ENCODE assay signal across 11 cellular contexts in the genomic region with DNA sequence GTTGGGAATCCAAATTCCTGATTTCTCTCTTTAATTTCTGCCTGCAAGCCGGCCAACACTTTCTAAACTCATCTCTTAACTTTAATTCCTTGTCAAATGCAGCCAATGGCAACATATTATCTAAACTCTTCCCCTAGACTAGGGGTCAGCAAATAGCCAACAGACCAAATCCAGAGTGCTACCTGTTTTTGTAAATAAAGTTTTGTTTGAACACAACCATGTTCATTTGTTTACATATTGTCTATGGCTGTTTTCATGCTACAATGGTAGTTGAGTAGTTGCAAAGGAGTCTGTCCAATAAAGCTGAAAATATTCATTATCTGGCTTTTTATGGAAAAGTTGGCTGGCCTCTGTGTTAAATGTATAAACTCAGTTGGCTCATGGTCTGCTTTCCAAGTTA. TPM values are rescaled to one million over a fixed set of nuclear protein-coding genes. Genes with fewer than 3 reads are reported as not detected.
"Had no signal": no experiment of that assay in that cellular context is flagged by ENCODE, and none has a peak within 500 bp of the region (broad histone marks: within the 10 kb centered on the region; RNA-seq: fewer than 3 reads in every experiment).

No MANE protein-coding gene starts in this region.

- H3K9ac ChIP-seq: GM23248 had no signal

- H3K4me3 Mint-ChIP-seq: HFFc6 had no signal

- DNase-seq: GM23248, GOT3, H7, HFFc6, IMR-90, KBM-7 had no signal

- H3K4me3 ChIP-seq: GM23248, HAP-1 had no signal

- H3K27ac ChIP-seq: GM23248, HL-60 had no signal

- H3K27ac Mint-ChIP-seq: HFFc6 had no signal

- H3K9me3 Mint-ChIP-seq: HFFc6 had no signal

- H3K4me1 ChIP-seq: HAP-1 had no signal

- FAIRE-seq: HepG2 had no signal

- H3K36me3 ChIP-seq: HAP-1 had no signal

- H3K9me3 ChIP-seq: HAP-1 had no signal

- ATAC-seq: HCT116, HepG2 had no signal

- H2AFZ ChIP-seq: GM23248 had no signal

RNA-seq across cellular contexts. Expression of gene RASSF10, which starts 37.2 kb away (rescaled TPM):
- total RNA-seq: GM23248, H4, HepG2, HFFc6, IMR-90 had no signal
- polyA plus RNA-seq: GM23248, HepG2, IMR-90 had no signal
